In the genomic region with DNA sequence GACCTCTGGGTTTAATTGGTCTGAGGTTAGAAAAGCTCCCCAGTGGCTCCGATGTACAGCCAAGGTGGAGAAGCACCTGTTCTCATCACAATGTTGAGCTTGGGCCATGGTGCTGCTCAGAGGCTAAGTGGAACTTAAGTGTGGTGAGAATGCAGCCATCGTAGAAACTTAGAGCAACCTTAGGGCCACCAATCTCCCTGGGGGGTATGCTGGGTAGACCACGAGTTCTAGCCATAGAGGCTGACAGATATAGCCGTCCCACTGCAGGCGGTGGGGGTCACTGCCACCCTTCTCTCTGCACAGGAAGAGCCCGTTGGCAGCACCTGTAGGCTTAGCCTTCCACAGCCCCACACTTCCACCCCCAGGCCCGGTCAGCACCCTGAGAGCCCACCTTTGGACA, we compare ENCODE assay signal across 16 cellular contexts. TPM values are rescaled to one million over a fixed set of nuclear protein-coding genes. Genes with fewer than 3 reads are reported as not detected.
DNase-seq lines count a peak whose midpoint lies in the region; ATAC-seq and TF ChIP-seq lines count a peak whose summit lies in the region.
"Had no signal": no experiment of that assay in that cellular context is flagged by ENCODE, and none has a peak within 500 bp of the region (broad histone marks: within the 10 kb centered on the region; RNA-seq: fewer than 3 reads in every experiment).

No MANE protein-coding gene starts in this region.

- no peaks in the 10 kb centered on the region for H3K36me3 Mint-ChIP-seq in activated naive CD4-positive, alpha-beta T cell treated with anti-CD3 and anti-CD28 coated beads, Interleukin-2, amount 50 U/mL, for 72 hours
- H3K36me3 Mint-ChIP-seq: naive thymus-derived CD4-positive, alpha-beta T cell had no signal

- H3K9me3 ChIP-seq in gastroesophageal sphincter, result no peaks in the 10 kb centered on the region
- H3K9me3 ChIP-seq in stomach, result no peaks in the 10 kb centered on the region
- H3K9me3 ChIP-seq: adrenal gland had no signal

- TF ChIP-seq POLR2A in gastroesophageal sphincter (IDR thresholded peaks at IDR 0.05), result no peak
- no peak for TF ChIP-seq POLR2A in stomach (IDR thresholded peaks at IDR 0.05)

- H3K4me1 ChIP-seq in gastroesophageal sphincter (peaks cover 5 to 89% (median 54%) of the 10 kb centered on the region in 3 donors), stomach (peaks cover 18 to 85% (median 56%) of the 10 kb centered on the region in 4 donors)

- peaks cover 0 to 4% of the 10 kb centered on the region in 2 donors for H3K9me3 Mint-ChIP-seq in activated naive CD4-positive, alpha-beta T cell treated with anti-CD3 and anti-CD28 coated beads, Interleukin-2, amount 50 U/mL, for 72 hours
- H3K9me3 Mint-ChIP-seq: activated T-helper 2 cell treated with anti-CD3 and anti-CD28 coated beads, Interferon-gamma antibody, Interleukin-2, Interleukin-4, amounts not matched to agents 10 μg/mL and 5 μg/mL and 100 μg/mL, durations not matched to agents 14 hours and 24 hours and 36 hours; naive thymus-derived CD4-positive, alpha-beta T cell had no signal

- no peaks in the 10 kb centered on the region for H3K27me3 ChIP-seq in gastroesophageal sphincter
- H3K27me3 ChIP-seq in stomach, result no peaks in the 10 kb centered on the region
- H3K27me3 ChIP-seq: adrenal gland, foreskin keratinocyte had no signal

- H3K27ac ChIP-seq in gastroesophageal sphincter, result peak overlapping the region in 3 of 4 donors; percentile 83 to 88 (median 84)
- peak overlapping the region in 3 of 5 donors; percentile 72 to 85 (median 81) for H3K27ac ChIP-seq in stomach
- H3K27ac ChIP-seq: adrenal gland, foreskin keratinocyte, WERI-Rb-1 had no signal

- TF ChIP-seq EP300 in gastroesophageal sphincter (IDR thresholded peaks at IDR 0.05), result no peak
- no peak for TF ChIP-seq EP300 in stomach (IDR thresholded peaks at IDR 0.05)

- DNase-seq in stomach, result no peak
- DNase-seq in activated naive CD4-positive, alpha-beta T cell treated with anti-CD3 and anti-CD28 coated beads, Interleukin-2, amount 50 U/mL, for 72 hours (ENCODE audit: low spot score in 2 of 2), result no peak
- DNase-seq: adrenal gland; AML-193; foreskin keratinocyte; left ventricle myocardium superior; naive thymus-derived CD4-positive, alpha-beta T cell; NCI-H226; WERI-Rb-1 had no signal

- H3K36me3 ChIP-seq in gastroesophageal sphincter, result no peaks in the 10 kb centered on the region
- H3K36me3 ChIP-seq in stomach, result no peaks in the 10 kb centered on the region
- H3K36me3 ChIP-seq: adrenal gland, WERI-Rb-1 had no signal

- peak; percentile 55 for ATAC-seq in GM18907 (IDR thresholded peaks at IDR 0.05; ENCODE audit: unreplicated experiment)
- ATAC-seq in HG03432 (IDR thresholded peaks at IDR 0.05; ENCODE audit: unreplicated experiment), result peak; percentile 46
- ATAC-seq in gastroesophageal sphincter, result no peak
- ATAC-seq in GM18870 (IDR thresholded peaks at IDR 0.05; ENCODE audit: unreplicated experiment), result no peak
- no peak for ATAC-seq in GM19023 (IDR thresholded peaks at IDR 0.05; ENCODE audit: unreplicated experiment)
- ATAC-seq in activated naive CD4-positive, alpha-beta T cell treated with anti-CD3 and anti-CD28 coated beads, Interleukin-2, amount 50 U/mL, for 72 hours, result no peak
- ATAC-seq: foreskin keratinocyte; left ventricle myocardium superior; naive thymus-derived CD4-positive, alpha-beta T cell had no signal

- H3K4me3 ChIP-seq in gastroesophageal sphincter, result no peak overlapping the region
- no peak overlapping the region for H3K4me3 ChIP-seq in stomach
- H3K4me3 ChIP-seq: adrenal gland had no signal

- WGBS in gastroesophageal sphincter (ENCODE audit: low coverage in 1 of 2), 2 donors, result 95 to 100% methylated on average over 1 to 7 of the region's 7 CpGs
- WGBS in stomach, 5 donors, result 88 to 96% (median 89%) methylated on average over 7 of the region's 7 CpGs

- intact Hi-C loops in stomach (cut with DNase I; ENCODE audit: low total_unique reads), result no loop called here

- TF ChIP-seq CTCF in gastroesophageal sphincter (IDR thresholded peaks at IDR 0.05) (no peak), stomach (IDR thresholded peaks at IDR 0.05) (no peak)

- H3K27ac Mint-ChIP-seq in activated naive CD4-positive, alpha-beta T cell treated with anti-CD3 and anti-CD28 coated beads, Interleukin-2, amount 50 U/mL, for 72 hours, result no peak overlapping the region
- H3K27ac Mint-ChIP-seq: activated T-helper 2 cell treated with anti-CD3 and anti-CD28 coated beads, Interferon-gamma antibody, Interleukin-2, Interleukin-4, amounts not matched to agents 10 μg/mL and 5 μg/mL and 100 μg/mL, durations not matched to agents 14 hours and 24 hours and 36 hours; naive thymus-derived CD4-positive, alpha-beta T cell; progenitor cell of endocrine pancreas had no signal

RNA-seq across cellular contexts. Expression of gene MGLL, which starts 38.0 kb away (rescaled TPM):
- total RNA-seq in gastroesophageal sphincter (100 to 1,000 TPM in 1 of 4 donors, 10 to 100 TPM in 3; 39.2 to 171 (median 55.8) TPM), stomach (100 to 1,000 TPM in 1 of 5 donors, 10 to 100 TPM in 4; 10.5 to 118 (median 55.1) TPM)
- 10 to 100 TPM; 17.3 to 50.9 (median 25.0) TPM for polyA plus RNA-seq in stomach
- under 1 TPM; 0.14 to 0.29 TPM for total RNA-seq in activated naive CD4-positive, alpha-beta T cell treated with anti-CD3 and anti-CD28 coated beads, Interleukin-2, amount 50 U/mL, for 72 hours
- polyA plus RNA-seq: naive thymus-derived CD4-positive, alpha-beta T cell had no signal

Comparison
In these comparisons a context has a peak if more than half of its experiments do, and no peak if none do; other contexts are left out.
1. ATAC-seq: peak in GM18907 (single experiment) and HG03432 (single experiment); none in gastroesophageal sphincter (single experiment), GM18870 (single experiment), GM19023 (single experiment) and activated naive CD4-positive, alpha-beta T cell treated with anti-CD3 and anti-CD28 coated beads, Interleukin-2, amount 50 U/mL, for 72 hours (0 of 2).
2. RNA of gene MGLL, which starts 38.0 kb away (total RNA-seq): 39.2 to 171 TPM in gastroesophageal sphincter and 10.5 to 118 TPM in stomach; 0.14 to 0.29 TPM in activated naive CD4-positive, alpha-beta T cell treated with anti-CD3 and anti-CD28 coated beads, Interleukin-2, amount 50 U/mL, for 72 hours; every median in the first group is over 4 times any median in the second.